ENCODE assay signal across 1 cellular context in genomic region chr4:123599061-123599919, GRCh38.
TF ChIP-seq lines count a peak whose summit lies in the region.

No MANE protein-coding gene starts in this region.

TF ChIP-seq in HepG2, 621 proteins besides CTCF, POLR2A, EP300 and RAD21 (continued from another document and continues in another):
- TF ChIP-seq HIC2 (CRISPR knock-in tag; IDR thresholded peaks at IDR 0.05; ENCODE audit: low read depth), result no peak
- TF ChIP-seq GATAD1 (CRISPR knock-in tag; IDR thresholded peaks at IDR 0.05), result no peak
- TF ChIP-seq PRMT3 (CRISPR knock-in tag; IDR thresholded peaks at IDR 0.05; ENCODE audit: borderline replicate concordance, low read depth), result no peak
- peak; percentile 45; the same call in 1 of the 2 replicates for TF ChIP-seq FOXO1 (CRISPR knock-in tag; IDR thresholded peaks at IDR 0.05)
- TF ChIP-seq ZNF709 (CRISPR knock-in tag; IDR thresholded peaks at IDR 0.05), result no peak
- TF ChIP-seq ZNF333 (CRISPR knock-in tag; IDR thresholded peaks at IDR 0.05; ENCODE audit: borderline replicate concordance), result no peak
- TF ChIP-seq ZBTB1 (CRISPR knock-in tag; IDR thresholded peaks at IDR 0.05; ENCODE audit: borderline replicate concordance), result no peak
- no peak for TF ChIP-seq CEBPZ (IDR thresholded peaks at IDR 0.05; ENCODE audit: low read length)
- peak; percentile 74 for TF ChIP-seq MED1 (CRISPR knock-in tag; IDR thresholded peaks at IDR 0.05)
- TF ChIP-seq MBNL3 (CRISPR knock-in tag; conservative IDR thresholded peaks at IDR 0.05), result no peak
- TF ChIP-seq ZNF619 (CRISPR knock-in tag; IDR thresholded peaks at IDR 0.05), result no peak
- TF ChIP-seq HES4 (CRISPR knock-in tag; IDR thresholded peaks at IDR 0.05; ENCODE audit: borderline replicate concordance), result no peak
- peak; percentile 67 for TF ChIP-seq HDAC1 (CRISPR knock-in tag; IDR thresholded peaks at IDR 0.05)
- no peak for TF ChIP-seq ZBTB42 (CRISPR knock-in tag; IDR thresholded peaks at IDR 0.05)
- TF ChIP-seq, protein P1, sequence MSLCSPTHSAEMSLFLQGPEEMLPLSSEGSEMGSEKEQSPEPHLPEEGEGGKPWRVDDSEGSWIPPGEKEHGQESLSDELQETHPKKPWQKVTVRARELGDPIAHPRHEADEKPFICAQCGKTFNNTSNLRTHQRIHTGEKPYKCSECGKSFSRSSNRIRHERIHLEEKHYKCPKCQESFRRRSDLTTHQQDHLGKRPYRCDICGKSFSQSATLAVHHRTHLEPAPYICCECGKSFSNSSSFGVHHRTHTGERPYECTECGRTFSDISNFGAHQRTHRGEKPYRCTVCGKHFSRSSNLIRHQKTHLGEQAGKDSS (CRISPR knock-in tag; IDR thresholded peaks at IDR 0.05; ENCODE audit: borderline replicate concordance, low read depth), result no peak
- no peak for TF ChIP-seq TP53 (CRISPR knock-in tag; conservative IDR thresholded peaks at IDR 0.05)
- no peak for TF ChIP-seq ZNF280B (CRISPR knock-in tag; IDR thresholded peaks at IDR 0.05; ENCODE audit: borderline replicate concordance)
- peak; percentile 85 for TF ChIP-seq ZNF3 (CRISPR knock-in tag; IDR thresholded peaks at IDR 0.05)
- TF ChIP-seq RCOR2 (CRISPR knock-in tag; IDR thresholded peaks at IDR 0.05), result peak; percentile 98
- TF ChIP-seq NR2F1 (CRISPR knock-in tag; IDR thresholded peaks at IDR 0.05), result no peak
- no peak for TF ChIP-seq ZNF672 (CRISPR knock-in tag; IDR thresholded peaks at IDR 0.05)
- TF ChIP-seq TEAD2 (CRISPR knock-in tag; IDR thresholded peaks at IDR 0.05), result no peak
- TF ChIP-seq PATZ1 (CRISPR knock-in tag; IDR thresholded peaks at IDR 0.05), result 0 out of 2 replicates have a peak, but pooled peaks have one; percentile 21
- TF ChIP-seq YEATS4 (CRISPR knock-in tag; IDR thresholded peaks at IDR 0.05; ENCODE audit: borderline replicate concordance), result no peak; the same call in 1 of the 2 replicates
- no peak for TF ChIP-seq THYN1 (CRISPR knock-in tag; IDR thresholded peaks at IDR 0.05; ENCODE audit: borderline replicate concordance, low read depth)
- peak; percentile 95 for TF ChIP-seq ARID5B (CRISPR knock-in tag; IDR thresholded peaks at IDR 0.05)
- TF ChIP-seq DR1 (CRISPR knock-in tag; IDR thresholded peaks at IDR 0.05), result no peak
- TF ChIP-seq, protein P2, sequence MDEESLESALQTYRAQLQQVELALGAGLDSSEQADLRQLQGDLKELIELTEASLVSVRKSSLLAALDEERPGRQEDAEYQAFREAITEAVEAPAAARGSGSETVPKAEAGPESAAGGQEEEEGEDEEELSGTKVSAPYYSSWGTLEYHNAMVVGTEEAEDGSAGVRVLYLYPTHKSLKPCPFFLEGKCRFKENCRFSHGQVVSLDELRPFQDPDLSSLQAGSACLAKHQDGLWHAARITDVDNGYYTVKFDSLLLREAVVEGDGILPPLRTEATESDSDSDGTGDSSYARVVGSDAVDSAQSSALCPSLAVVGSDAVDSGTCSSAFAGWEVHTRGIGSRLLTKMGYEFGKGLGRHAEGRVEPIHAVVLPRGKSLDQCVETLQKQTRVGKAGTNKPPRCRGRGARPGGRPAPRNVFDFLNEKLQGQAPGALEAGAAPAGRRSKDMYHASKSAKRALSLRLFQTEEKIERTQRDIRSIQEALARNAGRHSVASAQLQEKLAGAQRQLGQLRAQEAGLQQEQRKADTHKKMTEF (CRISPR knock-in tag; IDR thresholded peaks at IDR 0.05), result peak; percentile 85; the same call in 1 of the 2 replicates
- peak; percentile 96 for TF ChIP-seq ARID3A (IDR thresholded peaks at IDR 0.05; ENCODE audit: low read depth, low read length)
- TF ChIP-seq NAIF1 (CRISPR knock-in tag; IDR thresholded peaks at IDR 0.05; ENCODE audit: borderline replicate concordance), result no peak
- no peak for TF ChIP-seq ZKSCAN1 (IDR thresholded peaks at IDR 0.05; ENCODE audit: low read length)
- TF ChIP-seq SETDB1 (CRISPR knock-in tag; IDR thresholded peaks at IDR 0.05; ENCODE audit: borderline replicate concordance), result no peak
- TF ChIP-seq CHCHD3 (CRISPR knock-in tag; IDR thresholded peaks at IDR 0.05), result no peak
- TF ChIP-seq ZNF430 (CRISPR knock-in tag; IDR thresholded peaks at IDR 0.05), result no peak
- peak; percentile 64 for TF ChIP-seq ZEB1 (IDR thresholded peaks at IDR 0.05; ENCODE audit: insufficient replicate concordance, low read depth)
- TF ChIP-seq DNMT3B (CRISPR knock-in tag; conservative IDR thresholded peaks at IDR 0.05), result no peak
- TF ChIP-seq ZNF34 (CRISPR knock-in tag; IDR thresholded peaks at IDR 0.05; ENCODE audit: borderline replicate concordance), result no peak
- TF ChIP-seq, protein P3, sequence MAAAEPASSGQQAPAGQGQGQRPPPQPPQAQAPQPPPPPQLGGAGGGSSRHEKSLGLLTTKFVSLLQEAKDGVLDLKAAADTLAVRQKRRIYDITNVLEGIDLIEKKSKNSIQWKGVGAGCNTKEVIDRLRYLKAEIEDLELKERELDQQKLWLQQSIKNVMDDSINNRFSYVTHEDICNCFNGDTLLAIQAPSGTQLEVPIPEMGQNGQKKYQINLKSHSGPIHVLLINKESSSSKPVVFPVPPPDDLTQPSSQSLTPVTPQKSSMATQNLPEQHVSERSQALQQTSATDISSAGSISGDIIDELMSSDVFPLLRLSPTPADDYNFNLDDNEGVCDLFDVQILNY (CRISPR knock-in tag; conservative IDR thresholded peaks at IDR 0.05), result no peak
- TF ChIP-seq MXD4 (CRISPR knock-in tag; IDR thresholded peaks at IDR 0.05), result no peak
- TF ChIP-seq HOXA3 (CRISPR knock-in tag; IDR thresholded peaks at IDR 0.05), result no peak
